16 cellular contexts compared by ENCODE assay signal in the genomic region with DNA sequence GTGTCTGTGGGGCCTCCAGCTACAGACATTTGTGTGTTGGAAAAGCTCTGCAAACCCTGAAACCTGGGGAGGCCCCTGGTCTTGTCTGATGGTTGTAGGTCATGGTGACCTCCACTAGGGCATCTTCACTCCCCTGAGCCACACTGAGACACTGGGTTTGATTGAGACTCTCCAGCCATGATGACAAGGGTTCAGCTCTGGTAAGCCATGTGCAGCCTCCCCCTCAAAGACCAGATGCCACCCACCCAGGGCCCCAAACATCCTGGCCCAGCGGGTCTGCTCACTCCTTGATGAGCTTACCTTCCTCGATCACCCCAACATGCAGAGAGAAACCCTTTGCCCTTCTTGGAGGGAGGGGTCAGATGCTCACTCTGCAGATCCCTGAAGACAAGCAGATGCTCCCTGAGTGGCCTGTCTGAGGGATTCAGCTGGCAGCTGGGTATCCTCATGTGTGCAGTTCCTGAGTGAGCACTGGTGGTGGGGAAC.
DNase-seq lines count a peak whose midpoint lies in the region; ATAC-seq and TF ChIP-seq lines count a peak whose summit lies in the region.
"Had no signal": no experiment of that assay in that cellular context is flagged by ENCODE, and none has a peak within 500 bp of the region (broad histone marks: within the 10 kb centered on the region; RNA-seq: fewer than 3 reads in every experiment).

No MANE protein-coding gene starts in this region.

- peak; percentile 33; the same call in 1 of the 3 replicates for ATAC-seq in DND-41 (ENCODE audit: insufficient read depth, low read depth)
- peak; percentile 24; the same call in 1 of the 3 replicates for ATAC-seq in SK-N-SH treated with all-trans-retinoic acid at 6 μM for 48 hours
- ATAC-seq in lung (ENCODE audit: insufficient read depth, low FRiP score): no peak
- no peak for ATAC-seq in activated T-helper 17 cell treated with anti-CD3 and anti-CD28 coated beads, Interleukin-2, amount 50 U/mL, for 72 hours (replicated peaks)
- ATAC-seq in GM21515 (IDR thresholded peaks at IDR 0.05; ENCODE audit: unreplicated experiment): no peak

- 94 to 96% methylated on average over 2 of the region's 2 CpGs for WGBS in lung, 2 donors

- no peak overlapping the region for H3K27ac Mint-ChIP-seq in T-helper 2 cell treated with Interferon-gamma antibody and Interleukin-4, amounts not matched to agents 5 μg/mL and 100 μg/mL, for 36 hours
- no peak overlapping the region for H3K27ac Mint-ChIP-seq in activated T-helper 17 cell treated with anti-CD3 and anti-CD28 coated beads, Interleukin-2, amount 50 U/mL, for 72 hours
- H3K27ac Mint-ChIP-seq: activated naive CD8-positive, alpha-beta T cell had no signal

- H3K4me3 ChIP-seq in DND-41 (ENCODE audit: low read depth in 1 of 2, low read length in 2 of 2) (no peak overlapping the region), lung (no peak overlapping the region), tibial artery (no peak overlapping the region)
- H3K4me3 ChIP-seq: testis had no signal

- H3K36me3 Mint-ChIP-seq in T-helper 2 cell treated with Interferon-gamma antibody and Interleukin-4, amounts not matched to agents 5 μg/mL and 100 μg/mL, for 36 hours (ENCODE audit: low read depth): no peaks in the 10 kb centered on the region
- H3K36me3 Mint-ChIP-seq in activated T-helper 17 cell treated with anti-CD3 and anti-CD28 coated beads, Interleukin-2, amount 50 U/mL, for 72 hours (ENCODE audit: low read depth): no peaks in the 10 kb centered on the region
- H3K36me3 Mint-ChIP-seq: activated naive CD8-positive, alpha-beta T cell had no signal

- intact Hi-C loops in tibial artery (cut with DNase I; ENCODE audit: low total_unique reads): no loop called here

- TF ChIP-seq CTCF in DND-41 (IDR thresholded peaks at IDR 0.05; ENCODE audit: borderline replicate concordance, extremely low read depth, low read length, poor library complexity, severe bottlenecking) (peak; percentile 12), lung (IDR thresholded peaks at IDR 0.05; ENCODE audit: control extremely low read depth, extremely low read depth) (no peak), tibial artery (IDR thresholded peaks at IDR 0.05) (no peak)

- DNase-seq in T-helper 2 cell treated with Interferon-gamma antibody and Interleukin-4, amounts not matched to agents 5 μg/mL and 100 μg/mL, for 36 hours (ENCODE audit: low spot score): peak; percentile 3
- DNase-seq in T-helper 2 cell (no peak), DND-41 (no peak), lung (ENCODE audit: low spot score) (peak; percentile 25), tibial artery (no peak)
- DNase-seq: kidney, NCI-H2171, T-helper 1 cell, testis had no signal

- no peak overlapping the region for H3K4me3 Mint-ChIP-seq in T-helper 2 cell treated with Interferon-gamma antibody and Interleukin-4, amounts not matched to agents 5 μg/mL and 100 μg/mL, for 36 hours
- H3K4me3 Mint-ChIP-seq in activated T-helper 17 cell treated with anti-CD3 and anti-CD28 coated beads, Interleukin-2, amount 50 U/mL, for 72 hours: no peak overlapping the region
- H3K4me3 Mint-ChIP-seq: activated naive CD8-positive, alpha-beta T cell; central memory CD8-positive, alpha-beta T cell had no signal

- H3K9me3 ChIP-seq in DND-41 (ENCODE audit: insufficient read depth, low read length, severe bottlenecking) (no peaks in the 10 kb centered on the region), lung (ENCODE audit: control insufficient read depth in 2 of 2, insufficient read depth in 1 of 2, low read length in 1 of 2) (no peaks in the 10 kb centered on the region), tibial artery (no peaks in the 10 kb centered on the region)
- H3K9me3 ChIP-seq: Caco-2, testis had no signal

- H3K4me2 ChIP-seq in DND-41 (ENCODE audit: insufficient read depth, low read length): no peak overlapping the region

- H4K20me1 ChIP-seq in DND-41 (ENCODE audit: insufficient read depth, low read length): no peaks in the 10 kb centered on the region

- no peaks in the 10 kb centered on the region for H3K4me1 Mint-ChIP-seq in T-helper 2 cell treated with Interferon-gamma antibody and Interleukin-4, amounts not matched to agents 5 μg/mL and 100 μg/mL, for 36 hours (ENCODE audit: low read depth)
- peaks cover 3% of the 10 kb centered on the region for H3K4me1 Mint-ChIP-seq in activated T-helper 17 cell treated with anti-CD3 and anti-CD28 coated beads, Interleukin-2, amount 50 U/mL, for 72 hours

- H3K27me3 ChIP-seq in DND-41 (ENCODE audit: insufficient read depth, low read length, poor library complexity): peaks cover 3% of the 10 kb centered on the region
- H3K27me3 ChIP-seq in lung (ENCODE audit: control insufficient read depth, insufficient read depth): no peaks in the 10 kb centered on the region
- no peaks in the 10 kb centered on the region for H3K27me3 ChIP-seq in tibial artery
- H3K27me3 ChIP-seq: testis had no signal

- H3K4me1 ChIP-seq in DND-41 (ENCODE audit: insufficient read depth, low read length) (no peaks in the 10 kb centered on the region), lung (ENCODE audit: control insufficient read depth in 2 of 2, insufficient read depth in 2 of 2, low read length in 2 of 2) (peaks cover 0 to 16% of the 10 kb centered on the region in 2 donors), tibial artery (no peaks in the 10 kb centered on the region)
- H3K4me1 ChIP-seq: Caco-2 had no signal

- H3K36me3 ChIP-seq in DND-41 (ENCODE audit: insufficient read depth, low read length): no peaks in the 10 kb centered on the region
- no peaks in the 10 kb centered on the region for H3K36me3 ChIP-seq in lung (ENCODE audit: control insufficient read depth in 2 of 2, insufficient read depth in 2 of 2, low read length in 2 of 2)
- H3K36me3 ChIP-seq in tibial artery: no peaks in the 10 kb centered on the region

- no peak overlapping the region for H3K9ac ChIP-seq in DND-41 (ENCODE audit: low read depth, low read length)

- H3K9me3 Mint-ChIP-seq in T-helper 2 cell treated with Interferon-gamma antibody and Interleukin-4, amounts not matched to agents 5 μg/mL and 100 μg/mL, for 36 hours: no peaks in the 10 kb centered on the region
- no peaks in the 10 kb centered on the region for H3K9me3 Mint-ChIP-seq in activated T-helper 17 cell treated with anti-CD3 and anti-CD28 coated beads, Interleukin-2, amount 50 U/mL, for 72 hours
- H3K9me3 Mint-ChIP-seq: central memory CD8-positive, alpha-beta T cell had no signal

- H3K79me2 ChIP-seq in DND-41 (ENCODE audit: insufficient read depth, low read length): no peaks in the 10 kb centered on the region

- H3K27ac ChIP-seq in DND-41 (ENCODE audit: low read length) (no peak overlapping the region), lung (ENCODE audit: low read depth in 1 of 2, low read length in 1 of 2) (no peak overlapping the region), tibial artery (no peak overlapping the region)
- H3K27ac ChIP-seq: epithelial cell of prostate, testis had no signal

- H2AFZ ChIP-seq in DND-41 (ENCODE audit: low read depth, low read length): no peak overlapping the region

- H3K27me3 Mint-ChIP-seq in T-helper 2 cell treated with Interferon-gamma antibody and Interleukin-4, amounts not matched to agents 5 μg/mL and 100 μg/mL, for 36 hours (ENCODE audit: low read depth): no peaks in the 10 kb centered on the region
- H3K27me3 Mint-ChIP-seq in activated T-helper 17 cell treated with anti-CD3 and anti-CD28 coated beads, Interleukin-2, amount 50 U/mL, for 72 hours: no peaks in the 10 kb centered on the region
- H3K27me3 Mint-ChIP-seq: activated naive CD8-positive, alpha-beta T cell; central memory CD8-positive, alpha-beta T cell had no signal

TF ChIP-seq in SK-N-SH treated with all-trans-retinoic acid at 6 μM for 48 hours, 23 proteins besides CTCF, POLR2A, EP300 and RAD21 (continues in another document):
- TF ChIP-seq TCF4 (CRISPR knock-in tag; IDR thresholded peaks at IDR 0.05; ENCODE audit: borderline replicate concordance) (no peak), GLIS3 (CRISPR knock-in tag; IDR thresholded peaks at IDR 0.05) (no peak), PATZ1 (CRISPR knock-in tag; IDR thresholded peaks at IDR 0.05; ENCODE audit: borderline replicate concordance) (no peak), ESRRG (CRISPR knock-in tag; IDR thresholded peaks at IDR 0.05) (no peak), SNAI2 (CRISPR knock-in tag; IDR thresholded peaks at IDR 0.05) (no peak), ZFP3 (CRISPR knock-in tag; IDR thresholded peaks at IDR 0.05) (no peak), ZC3H10 (CRISPR knock-in tag; IDR thresholded peaks at IDR 0.05) (no peak)

Comparison
In these comparisons a context has a peak if more than half of its experiments do, and no peak if none do; other contexts are left out.
1. DNase-seq: peak in T-helper 2 cell treated with Interferon-gamma antibody and Interleukin-4, amounts not matched to agents 5 μg/mL and 100 μg/mL, for 36 hours (single experiment) and lung (single experiment); none in T-helper 2 cell (0 of 5), DND-41 (single experiment) and tibial artery (0 of 2).
2. ATAC-seq: peak in DND-41 (single experiment) and SK-N-SH treated with all-trans-retinoic acid at 6 μM for 48 hours (single experiment); none in lung (single experiment), activated T-helper 17 cell treated with anti-CD3 and anti-CD28 coated beads, Interleukin-2, amount 50 U/mL, for 72 hours (single experiment) and GM21515 (single experiment).